32 cellular contexts compared by ENCODE assay signal in the genomic region with DNA sequence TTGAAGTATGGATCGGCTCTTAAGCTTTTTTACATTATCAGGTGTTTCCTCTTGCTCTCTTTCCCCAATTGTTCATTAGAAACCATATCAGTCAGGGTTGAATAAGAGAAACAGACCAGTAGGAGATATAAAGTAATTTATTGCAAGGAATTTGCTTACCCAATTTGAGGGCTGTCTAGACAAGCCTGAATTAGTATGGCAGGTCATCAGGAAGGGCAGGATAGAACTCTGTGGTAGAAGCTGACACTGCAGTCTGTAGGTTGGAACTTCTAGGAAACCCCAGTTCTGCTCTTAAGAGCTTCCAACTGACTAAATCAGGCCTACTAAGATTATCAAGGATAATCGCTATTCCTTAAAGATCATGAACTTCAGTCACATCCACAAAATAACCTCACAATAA.
"Had no signal": no experiment of that assay in that cellular context is flagged by ENCODE, and none has a peak within 500 bp of the region (broad histone marks: within the 10 kb centered on the region; RNA-seq: fewer than 3 reads in every experiment).

No MANE protein-coding gene starts in this region.

- H3K9me3 Mint-ChIP-seq: activated CD4-positive, alpha-beta T cell treated with anti-CD3 and anti-CD28 coated beads, Interleukin-2, amount 10 ng/mL, durations not matched to agents 24 days and 14 days; activated CD8-positive, alpha-beta T cell treated with anti-CD3 and anti-CD28 coated beads for 36 hours; activated naive CD8-positive, alpha-beta T cell treated with anti-CD3 and anti-CD28 coated beads for 36 hours; activated T-cell treated with anti-CD3 and anti-CD28 coated beads, Interleukin-2, amount 50 U/mL, for 72 hours; activated T-helper 17 cell treated with anti-CD3 and anti-CD28 coated beads, Interleukin-2, amount 50 U/mL, for 72 hours; IgD-negative memory B cell; T-helper 1 cell treated with Interleukin-12 subunit alpha and Interleukin-12 subunit beta and Interleukin-4 antibody, amounts not matched to agents 30 μg/mL and 1 μg/mL, for 36 hours; T-helper 2 cell treated with Interferon-gamma antibody and Interleukin-4, amounts not matched to agents 5 μg/mL and 100 μg/mL, for 36 hours had no signal

- DNase-seq: activated CD4-positive, alpha-beta T cell treated with anti-CD3 and anti-CD28 coated beads, Interleukin-2, amount 10 ng/mL, durations not matched to agents 24 days and 14 days; activated CD4-positive, alpha-beta T cell treated with anti-CD3 and anti-CD28 coated beads, Interleukin-2, amount 50 U/mL, for 4 hours; activated CD8-positive, alpha-beta T cell treated with anti-CD3 and anti-CD28 coated beads for 36 hours; activated effector memory CD4-positive, alpha-beta T cell treated with anti-CD3 and anti-CD28 coated beads, Interleukin-2, amount 50 U/mL, for 16 hours; activated naive CD4-positive, alpha-beta T cell; activated naive CD4-positive, alpha-beta T cell treated with anti-CD3 and anti-CD28 coated beads, Interleukin-2, amount 50 U/mL, for 16 hours; activated naive CD8-positive, alpha-beta T cell treated with anti-CD3 and anti-CD28 coated beads for 36 hours; activated T-cell treated with anti-CD3 and anti-CD28 coated beads, Interleukin-2, amount 50 U/mL, for 1 hour; activated T-cell treated with anti-CD3 and anti-CD28 coated beads, Interleukin-2, amount 50 U/mL, for 72 hours; amniotic stem cell; aorta; brain microvascular endothelial cell; caudate nucleus; Karpas-422; KBM-7; NCI-H1105; NCI-H1417 treated with DMSO at 0.1 percent for 48 hours; NCI-H1694; NCI-H1930; NCI-H2081 treated with DMSO at 0.1 percent for 48 hours; NCI-H2171 treated with DMSO at 0.1 percent for 48 hours; NCI-H2227 treated with DMSO at 0.1 percent for 48 hours; NCI-H446; NCI-H510A treated with DMSO at 0.1 percent for 48 hours; Peyer's patch; RPMI8226; SIG-M5 had no signal

- H3K4me3 ChIP-seq: Peyer's patch had no signal

- H3K36me3 Mint-ChIP-seq: activated naive CD8-positive, alpha-beta T cell treated with anti-CD3 and anti-CD28 coated beads for 36 hours had no signal

- H3K27ac Mint-ChIP-seq: activated CD4-positive, alpha-beta T cell treated with anti-CD3 and anti-CD28 coated beads, Interleukin-2, amount 10 ng/mL, durations not matched to agents 24 days and 14 days; activated CD8-positive, alpha-beta T cell treated with anti-CD3 and anti-CD28 coated beads for 36 hours; activated naive CD8-positive, alpha-beta T cell treated with anti-CD3 and anti-CD28 coated beads for 36 hours; activated T-cell treated with anti-CD3 and anti-CD28 coated beads, Interleukin-2, amount 50 U/mL, for 72 hours; activated T-helper 17 cell treated with anti-CD3 and anti-CD28 coated beads, Interleukin-2, amount 50 U/mL, for 72 hours; IgD-negative memory B cell; T-helper 1 cell treated with Interleukin-12 subunit alpha and Interleukin-12 subunit beta and Interleukin-4 antibody, amounts not matched to agents 30 μg/mL and 1 μg/mL, for 36 hours; T-helper 2 cell treated with Interferon-gamma antibody and Interleukin-4, amounts not matched to agents 5 μg/mL and 100 μg/mL, for 36 hours had no signal

- H3K9me3 ChIP-seq: Peyer's patch had no signal

- H3K27me3 Mint-ChIP-seq: activated CD4-positive, alpha-beta T cell treated with anti-CD3 and anti-CD28 coated beads, Interleukin-2, amount 10 ng/mL, durations not matched to agents 24 days and 14 days; activated CD8-positive, alpha-beta T cell treated with anti-CD3 and anti-CD28 coated beads for 36 hours; activated naive CD8-positive, alpha-beta T cell treated with anti-CD3 and anti-CD28 coated beads for 36 hours; activated T-helper 17 cell treated with anti-CD3 and anti-CD28 coated beads, Interleukin-2, amount 50 U/mL, for 72 hours; IgD-negative memory B cell had no signal

- H3K4me3 Mint-ChIP-seq: activated CD4-positive, alpha-beta T cell treated with anti-CD3 and anti-CD28 coated beads, Interleukin-2, amount 10 ng/mL, durations not matched to agents 24 days and 14 days; activated CD8-positive, alpha-beta T cell treated with anti-CD3 and anti-CD28 coated beads for 36 hours; activated naive CD8-positive, alpha-beta T cell treated with anti-CD3 and anti-CD28 coated beads for 36 hours; activated T-cell treated with anti-CD3 and anti-CD28 coated beads, Interleukin-2, amount 50 U/mL, for 72 hours; activated T-helper 17 cell treated with anti-CD3 and anti-CD28 coated beads, Interleukin-2, amount 50 U/mL, for 72 hours; IgD-negative memory B cell; T-helper 1 cell treated with Interleukin-12 subunit alpha and Interleukin-12 subunit beta and Interleukin-4 antibody, amounts not matched to agents 30 μg/mL and 1 μg/mL, for 36 hours; T-helper 2 cell treated with Interferon-gamma antibody and Interleukin-4, amounts not matched to agents 5 μg/mL and 100 μg/mL, for 36 hours had no signal

- ATAC-seq: activated CD8-positive, alpha-beta T cell treated with anti-CD3 and anti-CD28 coated beads for 36 hours; activated T-cell treated with anti-CD3 and anti-CD28 coated beads, Interleukin-2, amount 50 U/mL, for 72 hours; activated T-helper 17 cell treated with anti-CD3 and anti-CD28 coated beads, Interleukin-2, amount 50 U/mL, for 72 hours; Right ventricle myocardium inferior had no signal

- H3K27ac ChIP-seq: brain microvascular endothelial cell, Peyer's patch had no signal

- H3K4me1 ChIP-seq: Peyer's patch had no signal

- H3K36me3 ChIP-seq: brain microvascular endothelial cell had no signal

- H3K27me3 ChIP-seq: brain microvascular endothelial cell, Peyer's patch had no signal
